Comparison of ENCODE assay signal across 15 cellular contexts in genomic region chr4:168383510-168383909, GRCh38.
DNase-seq lines count a peak whose midpoint lies in the region; ATAC-seq lines count a peak whose summit lies in the region.
"Had no signal": no experiment of that assay in that cellular context is flagged by ENCODE, and none has a peak within 500 bp of the region (broad histone marks: within the 10 kb centered on the region; RNA-seq: fewer than 3 reads in every experiment).

No MANE protein-coding gene starts in this region.

- no peak for DNase-seq in left ventricle myocardium superior
- no peak for DNase-seq in Right ventricle myocardium inferior (ENCODE audit: missing footprints)
- no peak for DNase-seq in SK-N-DZ (ENCODE audit: low spot score)
- DNase-seq in occipital lobe (lab: John Stamatoyannopoulos, UW): no peak
- DNase-seq in stimulated activated CD4-positive, alpha-beta T cell treated with anti-CD3 and anti-CD28 coated beads, Interleukin-2, amount 100 ng/mL, for 48 hours: no peak
- DNase-seq: aorta; Caco-2; midbrain; NCI-H2171; posterior cingulate gyrus; stimulated activated CD8-positive, alpha-beta memory T cell treated with anti-CD3 and anti-CD28 coated beads, Interleukin-4, amount 100 ng/mL, for 48 hours; SW 1271 had no signal

- ATAC-seq in left ventricle myocardium superior (peak; percentile 40), Right ventricle myocardium inferior (no peak), GM21825 (IDR thresholded peaks at IDR 0.05; ENCODE audit: unreplicated experiment) (peak; percentile 86), HG03378 (IDR thresholded peaks at IDR 0.05; ENCODE audit: unreplicated experiment) (peak; percentile 95)
- no peak for ATAC-seq in activated T-helper 17 cell treated with anti-CD3 and anti-CD28 coated beads, Interleukin-2, amount 50 U/mL, for 72 hours (replicated peaks)

- H3K9me3 Mint-ChIP-seq in activated T-helper 17 cell treated with anti-CD3 and anti-CD28 coated beads, Interleukin-2, amount 50 U/mL, for 72 hours: no peaks in the 10 kb centered on the region

- no peaks in the 10 kb centered on the region for H3K27me3 Mint-ChIP-seq in activated T-helper 17 cell treated with anti-CD3 and anti-CD28 coated beads, Interleukin-2, amount 50 U/mL, for 72 hours

- no peak overlapping the region for H3K27ac Mint-ChIP-seq in activated T-helper 17 cell treated with anti-CD3 and anti-CD28 coated beads, Interleukin-2, amount 50 U/mL, for 72 hours

- intact Hi-C loops in left ventricle myocardium superior (cut with micrococcal nuclease) (no loop called here), Right ventricle myocardium inferior (cut with DNase I) (no loop called here)

- H3K4me3 Mint-ChIP-seq in activated T-helper 17 cell treated with anti-CD3 and anti-CD28 coated beads, Interleukin-2, amount 50 U/mL, for 72 hours: no peak overlapping the region

- H3K4me1 Mint-ChIP-seq in activated T-helper 17 cell treated with anti-CD3 and anti-CD28 coated beads, Interleukin-2, amount 50 U/mL, for 72 hours: peaks cover 3% of the 10 kb centered on the region

- peaks cover 88% of the 10 kb centered on the region for H3K36me3 Mint-ChIP-seq in activated T-helper 17 cell treated with anti-CD3 and anti-CD28 coated beads, Interleukin-2, amount 50 U/mL, for 72 hours (ENCODE audit: low read depth)

Comparison
In these comparisons a context has a peak if more than half of its experiments do, and no peak if none do; other contexts are left out.
1. ATAC-seq: peak in left ventricle myocardium superior (single experiment), GM21825 (single experiment) and HG03378 (single experiment); none in Right ventricle myocardium inferior (single experiment) and activated T-helper 17 cell treated with anti-CD3 and anti-CD28 coated beads, Interleukin-2, amount 50 U/mL, for 72 hours (single experiment).